ENCODE assay signal across 8 cellular contexts in the genomic region with DNA sequence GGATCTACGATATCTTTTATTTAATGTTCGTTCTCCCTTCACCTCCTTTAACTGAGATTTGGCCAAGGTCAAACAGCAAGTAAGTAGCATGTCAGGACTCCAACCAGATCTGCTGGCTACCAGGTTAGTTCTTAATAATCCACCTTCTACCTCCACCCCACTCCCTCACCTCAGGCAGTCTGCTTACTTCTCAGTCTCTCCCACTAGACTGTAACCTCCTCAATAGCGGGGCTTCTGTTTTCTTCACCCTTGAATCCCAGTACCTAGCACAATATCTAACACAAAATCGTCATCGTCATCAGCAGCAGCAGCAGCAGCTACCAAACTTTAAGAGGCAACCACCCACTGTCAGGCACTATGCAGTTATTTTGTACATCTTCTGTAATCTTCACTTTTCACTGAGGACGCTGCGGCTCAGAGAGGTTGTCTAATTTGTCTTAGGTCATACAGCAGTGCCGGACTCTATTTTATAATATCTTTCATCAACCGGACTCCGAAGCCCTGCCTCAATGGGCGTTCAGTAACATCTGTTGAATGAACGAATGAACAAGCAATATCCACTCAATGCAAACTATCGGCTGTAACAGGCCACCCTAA. TPM values are rescaled to one million over a fixed set of nuclear protein-coding genes. Genes with fewer than 3 reads are reported as not detected.
A peak's percentile ranks its signal among the peaks of the same experiment; 100 is the strongest.
DNase-seq lines count a peak whose midpoint lies in the region; ATAC-seq and TF ChIP-seq lines count a peak whose summit lies in the region.

No MANE protein-coding gene starts in this region.

- ATAC-seq in GM19463 (IDR thresholded peaks at IDR 0.05; ENCODE audit: unreplicated experiment) = no peak

- peaks cover 3% of the 10 kb centered on the region; the same call in 1 of the 2 replicates for H3K4me1 ChIP-seq in iPS DF 6.9 (ENCODE audit: control insufficient read depth, insufficient read depth, low read length)

- no CpG with 5 or more reads among the region's 13 CpGs for WGBS in iPS DF 6.9 (ENCODE audit: insufficient coverage, insufficient read length)

- H3K9me3 ChIP-seq in iPS DF 6.9 (ENCODE audit: control insufficient read depth, insufficient read depth, low read length) = no peaks in the 10 kb centered on the region

- no peaks in the 10 kb centered on the region for H3K36me3 ChIP-seq in iPS DF 6.9 (ENCODE audit: control insufficient read depth, insufficient read depth, low read length)

- TF ChIP-seq CTCF in WI38 (IDR thresholded peaks at IDR 0.05; ENCODE audit: low read depth, low read length) = no peak

- DNase-seq in DMS 273 (lab: John Stamatoyannopoulos, UW; ENCODE audit: unreplicated experiment) = peak; percentile 48
- DNase-seq in DMS 273 treated with DMSO at 0.1 percent for 48 hours (lab: John Stamatoyannopoulos, UW) = no peak
- no peak for DNase-seq in iPS DF 6.9 (ENCODE audit: low read depth, low spot score)
- DNase-seq in stimulated activated CD8-positive, alpha-beta memory T cell treated with anti-CD3 and anti-CD28 coated beads, Interleukin-4, amount 100 ng/mL, for 48 hours = peak; percentile 23
- DNase-seq in dermis blood vessel endothelial cell = no peak
- DNase-seq in NCI-H2171 (lab: John Stamatoyannopoulos, UW) = no peak

- no peak overlapping the region for H3K27ac ChIP-seq in iPS DF 6.9 (ENCODE audit: low read length)

- H3K4me3 ChIP-seq in WI38 (ENCODE audit: low read depth, low read length) = peak overlapping the region; percentile 95
- H3K4me3 ChIP-seq in iPS DF 6.9 (ENCODE audit: low read length) = peak overlapping the region; percentile 51; the same call in 1 of the 2 replicates

- no peaks in the 10 kb centered on the region; the same call in 1 of the 2 replicates for H3K27me3 ChIP-seq in iPS DF 6.9 (ENCODE audit: control insufficient read depth, insufficient read depth, low read length)

RNA-seq across cellular contexts. Expression of a gene that starts 0.9 kb away (rescaled TPM):
- 13.4 and 15.6 TPM in 2 replicates for total RNA-seq in dermis blood vessel endothelial cell

Comparison
In these comparisons a context has a peak if more than half of its experiments do, and no peak if none do; other contexts are left out.
1. DNase-seq: peak in DMS 273 (single experiment) and stimulated activated CD8-positive, alpha-beta memory T cell treated with anti-CD3 and anti-CD28 coated beads, Interleukin-4, amount 100 ng/mL, for 48 hours (single experiment); none in DMS 273 treated with DMSO at 0.1 percent for 48 hours (single experiment), iPS DF 6.9 (single experiment), dermis blood vessel endothelial cell (single experiment) and NCI-H2171 (single experiment).